30 cellular contexts compared by ENCODE assay signal in genomic region chr3:66326340-66326739, GRCh38.
"Had no signal": no experiment of that assay in that cellular context is flagged by ENCODE, and none has a peak within 500 bp of the region (broad histone marks: within the 10 kb centered on the region; RNA-seq: fewer than 3 reads in every experiment).

No MANE protein-coding gene starts in this region.

- H3K27ac ChIP-seq: adrenal gland, ascending aorta, cardiac muscle cell, coronary artery, dorsolateral prefrontal cortex, right lobe of liver, upper lobe of left lung, vagina had no signal

- H3K36me3 ChIP-seq: adrenal gland, ascending aorta, cardiac muscle cell, right lobe of liver, upper lobe of left lung, vagina had no signal

- H3K9me3 ChIP-seq: adrenal gland, ascending aorta, right lobe of liver, SK-N-SH, upper lobe of left lung, vagina had no signal

- DNase-seq: activated CD4-positive, alpha-beta T cell treated with anti-CD3 and anti-CD28 coated beads, Interleukin-2, amount 50 U/mL, for 1 hour; activated CD4-positive, CD25-positive, alpha-beta regulatory T cell treated with anti-CD3 and anti-CD28 coated beads, Interleukin-2, amount 50 U/mL, for 72 hours; activated CD8-positive, alpha-beta T cell treated with anti-CD3 and anti-CD28 coated beads, Interleukin-2, amount 10 ng/mL, durations not matched to agents 7 days and 5 days; activated naive CD4-positive, alpha-beta T cell; activated naive CD8-positive, alpha-beta T cell treated with anti-CD3 and anti-CD28 coated beads for 36 hours; activated T-cell treated with anti-CD3 and anti-CD28 coated beads for 4 hours; activated T-cell treated with anti-CD3 and anti-CD28 coated beads, Interleukin-2, amount 50 U/mL, for 72 hours; adrenal gland; dorsolateral prefrontal cortex; effector memory CD4-positive, alpha-beta T cell; kidney glomerular epithelial cell; naive thymus-derived CD4-positive, alpha-beta T cell; right lobe of liver; SK-N-SH; small intestine; stimulated activated CD4-positive, alpha-beta T cell treated with anti-CD3 and anti-CD28 coated beads, Interleukin-4, amount 100 ng/mL, for 4 hours; stimulated activated CD8-positive, alpha-beta memory T cell treated with anti-CD3 and anti-CD28 coated beads, Interleukin-4, amount 100 ng/mL, for 48 hours; stimulated activated naive CD8-positive, alpha-beta T cell treated with anti-CD3 and anti-CD28 coated beads, Interleukin-15, amount 100 ng/mL, for 72 hours; substantia nigra; SW 1271; T-helper 9 cell; upper lobe of left lung had no signal

- FAIRE-seq: small intestine had no signal

- ATAC-seq: activated CD8-positive, alpha-beta T cell treated with anti-CD3 and anti-CD28 coated beads, Interleukin-2, amount 10 ng/mL, durations not matched to agents 7 days and 5 days; activated T-cell treated with anti-CD3 and anti-CD28 coated beads, Interleukin-2, amount 50 U/mL, for 72 hours; naive thymus-derived CD4-positive, alpha-beta T cell; right lobe of liver; stimulated activated memory B cell treated with anti-CD40 and anti-IgM and Interleukin-4, amounts not matched to agents 10 μg/mL and 1 μg/mL and 100 μg/mL, for 72 hours; stimulated activated naive CD8-positive, alpha-beta T cell treated with anti-CD3 and anti-CD28 coated beads, Interleukin-15, amount 100 ng/mL, for 72 hours had no signal

- H3K27me3 ChIP-seq: adrenal gland, ascending aorta, cardiac muscle cell, dorsolateral prefrontal cortex, right lobe of liver, upper lobe of left lung, vagina had no signal

- H3K27me3 Mint-ChIP-seq: activated naive CD8-positive, alpha-beta T cell treated with anti-CD3 and anti-CD28 coated beads for 36 hours; naive thymus-derived CD4-positive, alpha-beta T cell; stimulated activated memory B cell treated with anti-CD40 and anti-IgM and Interleukin-4, amounts not matched to agents 10 μg/mL and 1 μg/mL and 100 μg/mL, for 72 hours; stimulated activated naive CD8-positive, alpha-beta T cell treated with anti-CD3 and anti-CD28 coated beads, Interleukin-15, amount 100 ng/mL, for 72 hours had no signal

- H3K4me3 ChIP-seq: adrenal gland, ascending aorta, cardiac muscle cell, coronary artery, dorsolateral prefrontal cortex, right lobe of liver, upper lobe of left lung, vagina had no signal

- H3K4me1 ChIP-seq: adrenal gland, ascending aorta, right lobe of liver, upper lobe of left lung had no signal

- H3K4me3 Mint-ChIP-seq: activated CD8-positive, alpha-beta T cell treated with anti-CD3 and anti-CD28 coated beads, Interleukin-2, amount 10 ng/mL, durations not matched to agents 7 days and 5 days; activated naive CD8-positive, alpha-beta T cell treated with anti-CD3 and anti-CD28 coated beads for 36 hours; activated T-cell treated with anti-CD3 and anti-CD28 coated beads, Interleukin-2, amount 50 U/mL, for 72 hours; brain; mesothelial cell of epicardium; naive thymus-derived CD4-positive, alpha-beta T cell; stimulated activated memory B cell treated with anti-CD40 and anti-IgM and Interleukin-4, amounts not matched to agents 10 μg/mL and 1 μg/mL and 100 μg/mL, for 72 hours; stimulated activated naive CD8-positive, alpha-beta T cell treated with anti-CD3 and anti-CD28 coated beads, Interleukin-15, amount 100 ng/mL, for 72 hours; T-helper 1 cell treated with Interleukin-12 subunit alpha and Interleukin-12 subunit beta and Interleukin-4 antibody, amounts not matched to agents 30 μg/mL and 1 μg/mL, for 36 hours had no signal

- H3K27ac Mint-ChIP-seq: activated CD8-positive, alpha-beta T cell treated with anti-CD3 and anti-CD28 coated beads, Interleukin-2, amount 10 ng/mL, durations not matched to agents 7 days and 5 days; activated naive CD8-positive, alpha-beta T cell treated with anti-CD3 and anti-CD28 coated beads for 36 hours; activated T-cell treated with anti-CD3 and anti-CD28 coated beads, Interleukin-2, amount 50 U/mL, for 72 hours; brain; mesothelial cell of epicardium; stimulated activated memory B cell treated with anti-CD40 and anti-IgM and Interleukin-4, amounts not matched to agents 10 μg/mL and 1 μg/mL and 100 μg/mL, for 72 hours; stimulated activated naive CD8-positive, alpha-beta T cell treated with anti-CD3 and anti-CD28 coated beads, Interleukin-15, amount 100 ng/mL, for 72 hours; T-helper 1 cell treated with Interleukin-12 subunit alpha and Interleukin-12 subunit beta and Interleukin-4 antibody, amounts not matched to agents 30 μg/mL and 1 μg/mL, for 36 hours had no signal

- H3K9me3 Mint-ChIP-seq: activated T-cell treated with anti-CD3 and anti-CD28 coated beads, Interleukin-2, amount 50 U/mL, for 72 hours; stimulated activated memory B cell treated with anti-CD40 and anti-IgM and Interleukin-4, amounts not matched to agents 10 μg/mL and 1 μg/mL and 100 μg/mL, for 72 hours; T-helper 1 cell treated with Interleukin-12 subunit alpha and Interleukin-12 subunit beta and Interleukin-4 antibody, amounts not matched to agents 30 μg/mL and 1 μg/mL, for 36 hours had no signal
